24 cellular contexts compared by ENCODE assay signal in genomic region chr6:168678588-168678987, GRCh38.
"Had no signal": no experiment of that assay in that cellular context is flagged by ENCODE, and none has a peak within 500 bp of the region (broad histone marks: within the 10 kb centered on the region; RNA-seq: fewer than 3 reads in every experiment).

No MANE protein-coding gene starts in this region.

- H3K9me3 ChIP-seq: esophagus muscularis mucosa, gastrocnemius medialis, lower lobe of right lung, pancreas, sigmoid colon, spleen, testis, upper lobe of left lung had no signal

- H3K4me3 Mint-ChIP-seq: activated B cell treated with CpG ODN at 0.5 μM for 24 hours; activated CD4-positive, alpha-beta T cell treated with anti-CD3 and anti-CD28 coated beads for 36 hours; activated naive CD4-positive, alpha-beta T cell treated with anti-CD3 and anti-CD28 coated beads, Interleukin-2, amount 10 ng/mL, durations not matched to agents 7 days and 5 days; activated T-cell treated with anti-CD3 and anti-CD28 coated beads, Interleukin-2, amount 50 U/mL, for 72 hours; natural killer cell had no signal

- H3K4me3 ChIP-seq: cardiac muscle cell, esophagus muscularis mucosa, gastrocnemius medialis, lower lobe of right lung, pancreas, sigmoid colon, SK-N-MC, spleen, testis, upper lobe of left lung had no signal

- H3K27me3 ChIP-seq: cardiac muscle cell, esophagus muscularis mucosa, gastrocnemius medialis, pancreas, sigmoid colon, spleen, testis, upper lobe of left lung had no signal

- H3K27me3 Mint-ChIP-seq: activated B cell treated with CpG ODN at 0.5 μM for 24 hours had no signal

- H3K27ac ChIP-seq: cardiac muscle cell, esophagus muscularis mucosa, gastrocnemius medialis, lower lobe of right lung, pancreas, sigmoid colon, SK-N-MC, spleen, testis, upper lobe of left lung had no signal

- H3K36me3 Mint-ChIP-seq: activated naive CD4-positive, alpha-beta T cell treated with anti-CD3 and anti-CD28 coated beads, Interleukin-2, amount 10 ng/mL, durations not matched to agents 7 days and 5 days; natural killer cell had no signal

- H3K9me3 Mint-ChIP-seq: activated naive CD4-positive, alpha-beta T cell treated with anti-CD3 and anti-CD28 coated beads, Interleukin-2, amount 10 ng/mL, durations not matched to agents 7 days and 5 days; activated T-cell treated with anti-CD3 and anti-CD28 coated beads, Interleukin-2, amount 50 U/mL, for 72 hours; natural killer cell had no signal

- H3K36me3 ChIP-seq: cardiac muscle cell, esophagus muscularis mucosa, gastrocnemius medialis, lower lobe of right lung, pancreas, sigmoid colon, spleen, upper lobe of left lung had no signal

- H3K27ac Mint-ChIP-seq: activated B cell treated with CpG ODN at 0.5 μM for 24 hours; activated CD4-positive, alpha-beta T cell treated with anti-CD3 and anti-CD28 coated beads for 36 hours; activated naive CD4-positive, alpha-beta T cell treated with anti-CD3 and anti-CD28 coated beads, Interleukin-2, amount 10 ng/mL, durations not matched to agents 7 days and 5 days; activated T-cell treated with anti-CD3 and anti-CD28 coated beads, Interleukin-2, amount 50 U/mL, for 72 hours; natural killer cell; T-helper 17 cell had no signal

- H3K4me1 Mint-ChIP-seq: activated B cell treated with CpG ODN at 0.5 μM for 24 hours; activated CD4-positive, alpha-beta T cell treated with anti-CD3 and anti-CD28 coated beads for 36 hours; activated naive CD4-positive, alpha-beta T cell treated with anti-CD3 and anti-CD28 coated beads, Interleukin-2, amount 10 ng/mL, durations not matched to agents 7 days and 5 days; natural killer cell; T-helper 17 cell had no signal

- ATAC-seq: activated CD4-positive, alpha-beta T cell treated with anti-CD3 and anti-CD28 coated beads for 36 hours; activated T-cell treated with anti-CD3 and anti-CD28 coated beads, Interleukin-2, amount 50 U/mL, for 72 hours; gastrocnemius medialis; natural killer cell; pancreas; T-helper 17 cell had no signal

- DNase-seq: activated B cell treated with CpG ODN at 0.5 μM for 24 hours; activated CD4-positive, alpha-beta T cell treated with anti-CD3 and anti-CD28 coated beads for 36 hours; activated CD4-positive, alpha-beta T cell treated with anti-CD3 and anti-CD28 coated beads, Interleukin-2, amount 50 U/mL, for 48 hours; activated effector memory CD4-positive, alpha-beta T cell treated with Interleukin-2 at 50 U/mL for 16 hours; activated naive CD4-positive, alpha-beta T cell treated with anti-CD3 and anti-CD28 coated beads, Interleukin-2, amount 10 ng/mL, durations not matched to agents 7 days and 5 days; activated T-cell treated with anti-CD3 and anti-CD28 coated beads, Interleukin-2, amount 50 U/mL, for 72 hours; amygdala; effector CD8-positive, alpha-beta T cell; gastrocnemius medialis; hypothalamus; lower lobe of right lung; natural killer cell; pancreas; sigmoid colon; spleen; stimulated activated CD4-positive, alpha-beta T cell treated with anti-CD3 and anti-CD28 coated beads, Interleukin-4, amount 100 ng/mL, for 1 hour; stimulated activated naive CD4-positive, alpha-beta T cell; SW 1271; T-helper 17 cell; testis had no signal

- H3K4me1 ChIP-seq: esophagus muscularis mucosa, gastrocnemius medialis, lower lobe of right lung, pancreas, sigmoid colon, spleen, testis, upper lobe of left lung had no signal
